In genomic region chr6:42758756-42759430, GRCh38 we compare ENCODE assay signal across 21 cellular contexts.
"Had no signal": no experiment of that assay in that cellular context is flagged by ENCODE, and none has a peak within 500 bp of the region (broad histone marks: within the 10 kb centered on the region; RNA-seq: fewer than 3 reads in every experiment).

No MANE protein-coding gene starts in this region.

- H3K36me3 ChIP-seq: colonic mucosa, neural progenitor cell, ovary, thyroid gland had no signal

- H3K27ac ChIP-seq: colonic mucosa, left lung, lower lobe of right lung, neural progenitor cell, ovary, suprapubic skin, thyroid gland had no signal

- H3K4me1 Mint-ChIP-seq: mesothelial cell of epicardium had no signal

- H3K9me3 ChIP-seq: colonic mucosa, left lung, lower lobe of right lung, ovary, suprapubic skin, thyroid gland had no signal

- H3K9me3 Mint-ChIP-seq: immature natural killer cell, memory B cell, mesothelial cell of epicardium, natural killer cell, neural progenitor cell, type B pancreatic cell had no signal

- H3K36me3 Mint-ChIP-seq: mesothelial cell of epicardium, natural killer cell had no signal

- ATAC-seq: left lung; lower lobe of right lung; natural killer cell; right cardiac atrium; stimulated activated naive CD8-positive, alpha-beta T cell treated with anti-CD3 and anti-CD28 coated beads, Interleukin-15, Interleukin-2, amounts not matched to agents 100 U/mL and 50 U/mL, for 24 hours had no signal

- H3K27me3 Mint-ChIP-seq: memory B cell, type B pancreatic cell had no signal

- H3K27me3 ChIP-seq: colonic mucosa, left lung, neural progenitor cell, ovary, suprapubic skin, thyroid gland had no signal

- H3K4me3 ChIP-seq: colonic mucosa, left lung, lower lobe of right lung, neural progenitor cell, ovary, suprapubic skin, thyroid gland had no signal

- H3K4me1 ChIP-seq: left lung, lower lobe of right lung, thyroid gland had no signal

- H3K4me3 Mint-ChIP-seq: immature natural killer cell, memory B cell, mesothelial cell of epicardium, natural killer cell, neural progenitor cell, type B pancreatic cell had no signal

- DNase-seq: colonic mucosa; dermis blood vessel endothelial cell; erythroblast; foreskin melanocyte; glutamatergic neuron; immature natural killer cell; left lung; lower lobe of right lung; natural killer cell; nucleus accumbens; ovary; right cardiac atrium; small intestine; stimulated activated CD4-positive, alpha-beta T cell treated with anti-CD3 and anti-CD28 coated beads, Interleukin-2, amount 100 ng/mL, for 48 hours; stimulated activated naive CD8-positive, alpha-beta T cell treated with anti-CD3 and anti-CD28 coated beads, Interleukin-15, Interleukin-2, amounts not matched to agents 100 U/mL and 50 U/mL, for 24 hours; thyroid gland had no signal

- H3K27ac Mint-ChIP-seq: mesothelial cell of epicardium, natural killer cell, neural progenitor cell, type B pancreatic cell had no signal
